Comparison of ENCODE assay signal across 10 cellular contexts in the genomic region with DNA sequence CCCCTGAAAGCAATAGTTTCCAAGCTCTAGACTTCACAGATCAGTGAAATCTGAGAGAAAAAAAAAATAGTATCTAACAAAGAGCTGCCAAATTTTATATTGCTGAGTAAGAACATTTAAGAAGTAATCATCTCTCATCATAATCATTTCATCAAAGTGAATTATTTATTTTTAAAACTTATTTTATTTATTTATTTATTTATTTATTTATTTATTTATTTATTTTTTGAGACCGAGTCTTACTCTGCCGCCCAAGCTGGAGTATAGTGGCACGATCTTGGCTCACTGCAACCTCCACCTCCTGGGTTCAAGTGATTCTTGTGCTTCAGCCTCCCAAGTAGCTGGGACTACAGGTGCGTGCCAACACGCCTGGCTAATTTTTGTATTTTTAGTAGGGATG. TPM values are rescaled to one million over a fixed set of nuclear protein-coding genes. Genes with fewer than 3 reads are reported as not detected.
"Had no signal": no experiment of that assay in that cellular context is flagged by ENCODE, and none has a peak within 500 bp of the region (broad histone marks: within the 10 kb centered on the region; RNA-seq: fewer than 3 reads in every experiment).

No MANE protein-coding gene starts in this region.

RNA-seq across cellular contexts. Expression of gene ANKRD2, which starts 3.9 kb away (rescaled TPM):
- total RNA-seq: activated CD4-positive, alpha-beta T cell treated with anti-CD3 and anti-CD28 coated beads for 36 hours; ascending aorta; body of pancreas; breast epithelium; OCI-LY7; SJSA1 had no signal

RNA-seq across cellular contexts. Expression of gene HOGA1, which starts 7.7 kb away (rescaled TPM):
- total RNA-seq: activated CD4-positive, alpha-beta T cell treated with anti-CD3 and anti-CD28 coated beads for 36 hours; activated CD4-positive, alpha-beta T cell treated with anti-CD3 and anti-CD28 coated beads, Interleukin-2, amount 10 ng/mL, durations not matched to agents 7 days and 5 days; activated CD8-positive, alpha-beta T cell treated with anti-CD3 and anti-CD28 coated beads, Interleukin-2, amount 10 ng/mL, durations not matched to agents 7 days and 5 days; activated naive CD8-positive, alpha-beta T cell treated with anti-CD3 and anti-CD28 coated beads, Interleukin-2, amount 10 ng/mL, durations not matched to agents 7 days and 5 days; activated T-helper 2 cell treated with anti-CD3 and anti-CD28 coated beads, Interferon-gamma antibody, Interleukin-2, Interleukin-4, amounts not matched to agents 10 μg/mL and 5 μg/mL and 100 μg/mL, durations not matched to agents 14 hours and 24 hours and 36 hours had no signal

RNA-seq across cellular contexts. Expression of gene C10orf62, which starts 13.0 kb away (rescaled TPM):
- total RNA-seq: activated CD4-positive, alpha-beta T cell treated with anti-CD3 and anti-CD28 coated beads for 36 hours; activated CD4-positive, alpha-beta T cell treated with anti-CD3 and anti-CD28 coated beads, Interleukin-2, amount 10 ng/mL, durations not matched to agents 7 days and 5 days; activated CD8-positive, alpha-beta T cell treated with anti-CD3 and anti-CD28 coated beads, Interleukin-2, amount 10 ng/mL, durations not matched to agents 7 days and 5 days; activated naive CD8-positive, alpha-beta T cell treated with anti-CD3 and anti-CD28 coated beads, Interleukin-2, amount 10 ng/mL, durations not matched to agents 7 days and 5 days; activated T-helper 2 cell treated with anti-CD3 and anti-CD28 coated beads, Interferon-gamma antibody, Interleukin-2, Interleukin-4, amounts not matched to agents 10 μg/mL and 5 μg/mL and 100 μg/mL, durations not matched to agents 14 hours and 24 hours and 36 hours; ascending aorta; OCI-LY7; SJSA1 had no signal
